Comparison of ENCODE assay signal across 1 cellular context in genomic region chr19:38281820-38282566, GRCh38.
TF ChIP-seq lines count a peak whose summit lies in the region.

No MANE protein-coding gene starts in this region.

TF ChIP-seq in GM23338, 12 proteins besides CTCF, POLR2A, EP300 and RAD21:
- no peak for TF ChIP-seq ETS1 (IDR thresholded peaks at IDR 0.05)
- no peak for TF ChIP-seq REST (IDR thresholded peaks at IDR 0.05; ENCODE audit: unreplicated experiment)
- TF ChIP-seq CREB1 (CRISPR knock-in tag; IDR thresholded peaks at IDR 0.05; ENCODE audit: low read depth) = no peak
- TF ChIP-seq STAT1 (IDR thresholded peaks at IDR 0.05; ENCODE audit: unreplicated experiment) = no peak
- TF ChIP-seq NANOG (IDR thresholded peaks at IDR 0.05; ENCODE audit: borderline replicate concordance) = no peak
- TF ChIP-seq ZNF331 (CRISPR knock-in tag; IDR thresholded peaks at IDR 0.05; ENCODE audit: low read depth) = no peak
- TF ChIP-seq JUNB (IDR thresholded peaks at IDR 0.05; ENCODE audit: unreplicated experiment) = no peak
- no peak for TF ChIP-seq POLR2AphosphoS5 (IDR thresholded peaks at IDR 0.05; ENCODE audit: low read depth)
- TF ChIP-seq ZNF114 (CRISPR knock-in tag; IDR thresholded peaks at IDR 0.05) = no peak
- no peak for TF ChIP-seq ZNF462 (CRISPR knock-in tag; IDR thresholded peaks at IDR 0.05)
- no peak for TF ChIP-seq EZH2phosphoT487 (IDR thresholded peaks at IDR 0.05; ENCODE audit: unreplicated experiment)
- TF ChIP-seq EZH2 (IDR thresholded peaks at IDR 0.05; ENCODE audit: low read depth, unreplicated experiment) = no peak
